ENCODE assay signal across 12 cellular contexts in genomic region chr19:45780146-45780447, GRCh38. TPM values are rescaled to one million over a fixed set of nuclear protein-coding genes. Genes with fewer than 3 reads are reported as not detected.
DNase-seq lines count a peak whose midpoint lies in the region; ATAC-seq, FAIRE-seq and TF ChIP-seq lines count a peak whose summit lies in the region.
"Had no signal": no experiment of that assay in that cellular context is flagged by ENCODE, and none has a peak within 500 bp of the region (broad histone marks: within the 10 kb centered on the region; RNA-seq: fewer than 3 reads in every experiment).

No MANE protein-coding gene starts in this region.

- 60% methylated on average over 4 of the region's 4 CpGs; no CpG with 5 or more reads in 1 of the 2 experiments for WGBS in H1 (ENCODE audit: extremely low coverage in 1 of 2, insufficient coverage in 1 of 2, insufficient read length in 1 of 2, insufficient replicate concordance in 2 of 2, low coverage in 1 of 2, low lambda C conversion rate in 2 of 2, missing lambda C conversion rate in 1 of 2), 2 experiments

- H2AK5ac ChIP-seq in H1 (ENCODE audit: low read depth, low read length): no peak overlapping the region

- H3K27me3 Mint-ChIP-seq in neural crest cell (ENCODE audit: low read depth): peaks cover 10% of the 10 kb centered on the region

- peaks cover 12% of the 10 kb centered on the region for H3K36me3 Mint-ChIP-seq in neural crest cell (ENCODE audit: low read depth)

- POLR2A ChIA-PET in H1 (lab: Charles Lee; ENCODE audit: partially characterized antibody): interaction anchor here (0.9 to 9.5 kb wide), 8 partner anchors 9 to 194 kb away, joined by 3 to 133 read pairs (median 6); partner anchors contain the start of genes DMWD, FOXA3 and SIX5

- H3K23ac ChIP-seq in H1 (ENCODE audit: insufficient read length): no peak overlapping the region

- H3K9me3 Mint-ChIP-seq in neural crest cell: no peaks in the 10 kb centered on the region
- H3K9me3 Mint-ChIP-seq: T-helper 2 cell treated with Interferon-gamma antibody and Interleukin-4, amounts not matched to agents 5 μg/mL and 100 μg/mL, for 36 hours had no signal

- no peak overlapping the region for H3K14ac ChIP-seq in H1 (ENCODE audit: insufficient read length)

- H3K56ac ChIP-seq in H1 (replicated peaks; ENCODE audit: insufficient read length, low read depth, low read length): no peak overlapping the region

- CTCF ChIA-PET in H1 (lab: Charles Lee; ENCODE audit: partially characterized antibody): interaction anchor here (3.1 to 5.1 kb wide), 2 partner anchors 10 to 37 kb away, joined by 13 to 45 read pairs; partner anchors contain the start of gene SIX5

- H4K20me1 ChIP-seq in H1 (replicated peaks in 1 of 2; ENCODE audit: control insufficient read depth in 1 of 2, insufficient read depth in 2 of 2, low read length in 2 of 2): peaks cover 12 to 19% of the 10 kb centered on the region in 2 experiments

- peaks cover 0 to 6% (median 0%) of the 10 kb centered on the region in 4 experiments; a peak in 1 of 7 replicates for H3K27me3 ChIP-seq in H1 (replicated peaks in 1 of 4; ENCODE audit: control insufficient read depth in 3 of 4, extremely low read depth in 1 of 4, insufficient read depth in 3 of 4, low read length in 3 of 4)
- H3K27me3 ChIP-seq: brain microvascular endothelial cell had no signal

- no peak overlapping the region for H4K8ac ChIP-seq in H1 (ENCODE audit: extremely low read depth, insufficient read depth, low read length)

- H4K5ac ChIP-seq in H1 (ENCODE audit: insufficient read length, low read depth, low read length): no peak overlapping the region

- H3K9ac ChIP-seq in H1 (replicated peaks in 1 of 4; ENCODE audit: extremely low read depth in 1 of 4, low read depth in 3 of 4, low read length in 3 of 4): no peak overlapping the region

- no peaks in the 10 kb centered on the region for H3K9me3 ChIP-seq in H1 (ENCODE audit: insufficient read depth in 2 of 2, low read depth in 1 of 2, low read length in 1 of 2)

- 0 out of 2 replicates have a peak overlapping the region, but pooled peaks have one; percentile 1 for H2BK12ac ChIP-seq in H1 (ENCODE audit: low read depth, low read length)

- ATAC-seq in activated CD4-positive, CD25-positive, alpha-beta regulatory T cell treated with anti-CD3 and anti-CD28 coated beads, Interleukin-2, amount 50 U/mL, for 24 hours: no peak
- no peak for ATAC-seq in HG02981 (IDR thresholded peaks at IDR 0.05; ENCODE audit: unreplicated experiment)

- H3K4me1 ChIP-seq in H1 (replicated peaks in 1 of 4; ENCODE audit: control insufficient read depth in 3 of 4, insufficient read depth in 4 of 4, low read length in 3 of 4): peaks cover 3 to 26% (median 15%) of the 10 kb centered on the region in 4 experiments

- peaks cover 4% of the 10 kb centered on the region; the same call in 1 of the 2 replicates for H3K23me2 ChIP-seq in H1 (ENCODE audit: low read depth, low read length)

- H3K79me1 ChIP-seq in H1 (ENCODE audit: low read depth, low read length): 0 out of 2 replicates have a peak, but pooled peaks cover 4% of the 10 kb centered on the region

- H4K91ac ChIP-seq in H1 (replicated peaks; ENCODE audit: insufficient read length, low read length): no peak overlapping the region

- no peak overlapping the region for H3K27ac Mint-ChIP-seq in neural crest cell (ENCODE audit: unreplicated experiment)
- H3K27ac Mint-ChIP-seq: T-helper 2 cell treated with Interferon-gamma antibody and Interleukin-4, amounts not matched to agents 5 μg/mL and 100 μg/mL, for 36 hours had no signal

- H2BK120ac ChIP-seq in H1 (replicated peaks; ENCODE audit: low read depth, low read length): no peak overlapping the region

- H3K79me2 ChIP-seq in H1 (ENCODE audit: control insufficient read depth in 1 of 2, insufficient read depth in 2 of 2, low read length in 2 of 2): no peaks in the 10 kb centered on the region

- no peak overlapping the region for H2AFZ ChIP-seq in H1 (ENCODE audit: low read length)

- FAIRE-seq in HTR-8/SVneo (lab: Jason Lieb, UNC): peak; percentile 26
- no peak for FAIRE-seq in H1 (lab: Jason Lieb, UNC)

- no peak for TF ChIP-seq RAD21 in H1 (IDR thresholded peaks at IDR 0.05 in 1 of 2, conservative IDR thresholded peaks at IDR 0.05 in 1 of 2; ENCODE audit: low read depth in 2 of 2, low read length in 2 of 2)

- no peak for TF ChIP-seq POLR2A in H1 (IDR thresholded peaks at IDR 0.05; ENCODE audit: control extremely low read depth in 1 of 2, low read depth in 2 of 2, low read length in 2 of 2)

- no peak overlapping the region for H3K27ac ChIP-seq in H1 (ENCODE audit: low read depth, low read length)
- H3K27ac ChIP-seq: brain microvascular endothelial cell, C4-2B had no signal

- H3K4me2 ChIP-seq in H1 (ENCODE audit: insufficient read depth in 1 of 2, low read depth in 2 of 2, low read length in 2 of 2): peak overlapping the region; percentile 58 to 87

- H3K4me3 Mint-ChIP-seq in neural crest cell: peak overlapping the region; percentile 87

- H3K4me1 Mint-ChIP-seq in neural crest cell: peaks cover 28% of the 10 kb centered on the region

- no peak overlapping the region for H2BK5ac ChIP-seq in H1 (ENCODE audit: low read depth, low read length)

- H2BK20ac ChIP-seq in H1 (ENCODE audit: low read length): no peak overlapping the region

- H3K18ac ChIP-seq in H1 (ENCODE audit: extremely low read depth, low read length): no peak overlapping the region

- H2BK15ac ChIP-seq in H1 (ENCODE audit: low read length): no peak overlapping the region

- no peak for TF ChIP-seq CTCF in AG09309 (IDR thresholded peaks at IDR 0.05; ENCODE audit: control insufficient read depth, insufficient read depth, low read depth, low read length, missing control alignments)
- TF ChIP-seq CTCF in H1 (IDR thresholded peaks at IDR 0.05; ENCODE audit: control extremely low read depth in 1 of 3, insufficient read depth in 1 of 3, low read depth in 1 of 3, low read length in 3 of 3): no peak
- no peak for TF ChIP-seq CTCF in neural crest cell (conservative IDR thresholded peaks at IDR 0.05)

- DNase-seq in AG09309 (ENCODE audit: low read depth): no peak
- DNase-seq in HTR-8/SVneo (ENCODE audit: insufficient read length, low spot score): no peak
- no peak for DNase-seq in H1 (ENCODE audit: low read depth in 1 of 2, low spot score in 2 of 2)
- no peak for DNase-seq in neural crest cell (ENCODE audit: low read depth, low spot score)
- DNase-seq in activated CD4-positive, alpha-beta T cell treated with anti-CD3 and anti-CD28 coated beads, Interleukin-2, amount 50 U/mL, for 1 hour: no peak
- no peak for DNase-seq in kidney tubule cell (ENCODE audit: low spot score)
- DNase-seq: brain microvascular endothelial cell had no signal

- no peak for TF ChIP-seq EP300 in H1 (IDR thresholded peaks at IDR 0.05; ENCODE audit: borderline replicate concordance in 1 of 2, low read depth in 2 of 2, low read length in 2 of 2)

- peak overlapping the region; percentile 72; the same call in 1 of the 2 replicates for H3K4me3 ChIP-seq in AG09309 (ENCODE audit: control insufficient read depth, low read depth, low read length)
- H3K4me3 ChIP-seq in H1 (ENCODE audit: extremely low read depth in 1 of 4, insufficient read depth in 2 of 4, low read depth in 3 of 4, low read length in 4 of 4): peak overlapping the region in 3 of 4 experiments; percentile 28 to 60 (median 39); a peak in 4 of 8 replicates

- H3K36me3 ChIP-seq in H1 (ENCODE audit: control insufficient read depth in 2 of 4, insufficient read depth in 4 of 4, low read length in 3 of 4): peaks cover 3 to 10% (median 7%) of the 10 kb centered on the region in 4 experiments; a peak in 5 of 8 replicates

- no peak overlapping the region for H3K4ac ChIP-seq in H1 (replicated peaks; ENCODE audit: insufficient read length, low read depth, low read length)

RNA-seq across cellular contexts. Expression of gene DMPK, which starts 2.2 kb away (rescaled TPM):
- total RNA-seq in H1 (2021; fragmentation: NEBNext Ultra II Directional; extraction: Animal tissue kit (Norgen Biotek cat#: 25700)): 27.4 and 28.2 TPM in 2 replicates
- 13.7 and 25.3 TPM in 2 replicates for polyA plus RNA-seq in H1 (2011; rRNA removed)
- 18.9 TPM for polyA plus RNA-seq in H1 (2011; cell fraction: cytosol; rRNA removed)
- polyA plus RNA-seq in H1 (2011; cell fraction: nucleus; rRNA removed): 155 TPM
- 18.9 to 42.0 TPM (median 34.4 TPM) in 4 replicates for polyA plus RNA-seq in H1 (2012, experiment 1 of 2)
- polyA plus RNA-seq in H1 (2012, experiment 2 of 2): 23.6 TPM
- 12.6 TPM for polyA plus RNA-seq in H1 (2013, experiment 1 of 2)
- 10.9 TPM for polyA plus RNA-seq in H1 (2013, experiment 2 of 2)
- 7.1 and 11.1 TPM in 2 replicates for polyA minus RNA-seq in H1 (2011; rRNA and poly(A)+ RNA removed)
- polyA minus RNA-seq in H1 (2011; cell fraction: cytosol; rRNA and poly(A)+ RNA removed): 7.6 TPM
- 26.5 TPM for polyA minus RNA-seq in H1 (2011; cell fraction: nucleus; rRNA and poly(A)+ RNA removed)
- total RNA-seq in neural crest cell: 114 and 118 TPM in 2 replicates

RNA-seq across cellular contexts. Expression of gene SIX5, which starts 11.0 kb away (rescaled TPM):
- 24.2 and 27.3 TPM in 2 replicates for total RNA-seq in H1 (2021; fragmentation: NEBNext Ultra II Directional; extraction: Animal tissue kit (Norgen Biotek cat#: 25700))
- 20.9 and 37.2 TPM in 2 replicates for polyA plus RNA-seq in H1 (2011; rRNA removed)
- polyA plus RNA-seq in H1 (2011; cell fraction: cytosol; rRNA removed): 21.5 TPM
- 69.2 TPM for polyA plus RNA-seq in H1 (2011; cell fraction: nucleus; rRNA removed)
- 7.1 to 16.2 TPM (median 15.3 TPM) in 4 replicates for polyA plus RNA-seq in H1 (2012, experiment 1 of 2)
- 8.7 TPM for polyA plus RNA-seq in H1 (2012, experiment 2 of 2)
- 15.1 TPM for polyA plus RNA-seq in H1 (2013, experiment 1 of 2)
- 13.5 TPM for polyA plus RNA-seq in H1 (2013, experiment 2 of 2)
- polyA minus RNA-seq in H1 (2011; rRNA and poly(A)+ RNA removed): 4.6 and 6.7 TPM in 2 replicates
- polyA minus RNA-seq in H1 (2011; cell fraction: cytosol; rRNA and poly(A)+ RNA removed): 18.0 TPM
- polyA minus RNA-seq in H1 (2011; cell fraction: nucleus; rRNA and poly(A)+ RNA removed): 19.0 TPM
- 36.8 and 38.6 TPM in 2 replicates for total RNA-seq in neural crest cell

RNA-seq across cellular contexts. Expression of gene DMWD, which starts 12.5 kb away (rescaled TPM):
- 41.0 and 41.6 TPM in 2 replicates for total RNA-seq in H1 (2021; fragmentation: NEBNext Ultra II Directional; extraction: Animal tissue kit (Norgen Biotek cat#: 25700))
- 13.6 and 23.7 TPM in 2 replicates for polyA plus RNA-seq in H1 (2011; rRNA removed)
- polyA plus RNA-seq in H1 (2011; cell fraction: cytosol; rRNA removed): 14.6 TPM
- 83.4 TPM for polyA plus RNA-seq in H1 (2011; cell fraction: nucleus; rRNA removed)
- polyA plus RNA-seq in H1 (2012, experiment 1 of 2): 18.1 to 24.8 TPM (median 20.7 TPM) in 4 replicates
- 14.5 TPM for polyA plus RNA-seq in H1 (2012, experiment 2 of 2)
- 18.6 TPM for polyA plus RNA-seq in H1 (2013, experiment 1 of 2)
- 17.7 TPM for polyA plus RNA-seq in H1 (2013, experiment 2 of 2)
- polyA minus RNA-seq in H1 (2011; rRNA and poly(A)+ RNA removed): 18.0 and 24.8 TPM in 2 replicates
- polyA minus RNA-seq in H1 (2011; cell fraction: cytosol; rRNA and poly(A)+ RNA removed): 23.3 TPM
- polyA minus RNA-seq in H1 (2011; cell fraction: nucleus; rRNA and poly(A)+ RNA removed): 61.6 TPM
- total RNA-seq in neural crest cell: 107 and 110 TPM in 2 replicates

RNA-seq across cellular contexts. Expression of gene RSPH6A, which starts 35.0 kb away (rescaled TPM):
- 0.19 and 0.25 TPM in 2 replicates for total RNA-seq in H1 (2021; fragmentation: NEBNext Ultra II Directional; extraction: Animal tissue kit (Norgen Biotek cat#: 25700))
- 0.05 TPM in 2 replicates for polyA plus RNA-seq in H1 (2011; rRNA removed)
- 0.05 TPM for polyA plus RNA-seq in H1 (2011; cell fraction: cytosol; rRNA removed)
- 0.43 TPM for polyA plus RNA-seq in H1 (2011; cell fraction: nucleus; rRNA removed)
- 0.12 TPM in 1 of 4 replicates, not detected in the others for polyA plus RNA-seq in H1 (2012, experiment 1 of 2)
- 0.09 TPM for polyA plus RNA-seq in H1 (2012, experiment 2 of 2)
- polyA plus RNA-seq in H1 (2013, experiment 1 of 2): 0.08 TPM
- 0.06 TPM for polyA plus RNA-seq in H1 (2013, experiment 2 of 2)
- polyA minus RNA-seq in H1 (2011; rRNA and poly(A)+ RNA removed): 0.22 and 0.35 TPM in 2 replicates
- not detected for polyA minus RNA-seq in H1 (2011; cell fraction: cytosol; rRNA and poly(A)+ RNA removed)
- polyA minus RNA-seq in H1 (2011; cell fraction: nucleus; rRNA and poly(A)+ RNA removed): 1.4 TPM
- total RNA-seq in neural crest cell: 0.32 and 0.44 TPM in 2 replicates
- polyA plus RNA-seq: liver had no signal

RNA-seq across cellular contexts. Expression of gene MEIOSIN, which starts 46.9 kb away (rescaled TPM):
- not detected in 2 replicates for total RNA-seq in H1 (2021; fragmentation: NEBNext Ultra II Directional; extraction: Animal tissue kit (Norgen Biotek cat#: 25700))
- 0.11 and 0.14 TPM in 2 replicates for polyA plus RNA-seq in H1 (2011; rRNA removed)
- polyA plus RNA-seq in H1 (2011; cell fraction: cytosol; rRNA removed): 0.06 TPM
- polyA plus RNA-seq in H1 (2011; cell fraction: nucleus; rRNA removed): 0.09 TPM
- polyA plus RNA-seq in H1 (2012, experiment 1 of 2): 0.07 to 0.09 TPM (median 0.08 TPM) in 3 of 4 replicates, not detected in the other
- not detected for polyA plus RNA-seq in H1 (2012, experiment 2 of 2)
- 0.06 TPM for polyA plus RNA-seq in H1 (2013, experiment 1 of 2)
- polyA plus RNA-seq in H1 (2013, experiment 2 of 2): 0.07 TPM
- polyA minus RNA-seq in H1 (2011; rRNA and poly(A)+ RNA removed): 0.16 TPM in 1 of 2 replicates, not detected in the other
- polyA minus RNA-seq in H1 (2011; cell fraction: cytosol; rRNA and poly(A)+ RNA removed): not detected
- not detected for polyA minus RNA-seq in H1 (2011; cell fraction: nucleus; rRNA and poly(A)+ RNA removed)
- total RNA-seq in neural crest cell: not detected in 2 replicates
- total RNA-seq: liver had no signal
- polyA plus RNA-seq: liver had no signal
